ENCODE assay signal across 8 cellular contexts in genomic region chrX:107118322-107119147, GRCh38. TPM values are rescaled to one million over a fixed set of nuclear protein-coding genes. Genes with fewer than 3 reads are reported as not detected.
DNase-seq lines count a peak whose midpoint lies in the region; ATAC-seq and TF ChIP-seq lines count a peak whose summit lies in the region.

Gene RBM41, minus strand, starts transcription at chrX:107118822. Its CDS starts 49 bp downstream, at chrX:107118773.

- H3K27me3 Mint-ChIP-seq in activated CD4-positive, alpha-beta memory T cell treated with anti-CD3 and anti-CD28 coated beads, Interleukin-2, amount 10 ng/mL, durations not matched to agents 7 days and 5 days = no peaks in the 10 kb centered on the region

- 3% methylated on average over 35 of the region's 37 CpGs for WGBS in ectodermal cell, 2 experiments
- 3 to 29% methylated on average over 15 to 37 of the region's 37 CpGs for WGBS in lower leg skin, 2 donors

- intact Hi-C loops in lower leg skin (cut with DNase I; ENCODE audit: low total_unique reads) = no loop called here

- no peaks in the 10 kb centered on the region for H3K4me1 ChIP-seq in ectodermal cell (ENCODE audit: control insufficient read depth, insufficient read depth, low read length)

- peaks cover 8% of the 10 kb centered on the region for H3K36me3 ChIP-seq in ectodermal cell (ENCODE audit: control insufficient read depth, insufficient read depth, low read length)

- no peaks in the 10 kb centered on the region for H3K9me3 Mint-ChIP-seq in activated CD4-positive, alpha-beta memory T cell treated with anti-CD3 and anti-CD28 coated beads, Interleukin-2, amount 10 ng/mL, durations not matched to agents 7 days and 5 days

- peak; percentile 12 to 77 (median 64) for DNase-seq in C1 segment of cervical spinal cord (lab: John Stamatoyannopoulos, UW)
- peak; percentile 62 for DNase-seq in NCI-H748 treated with DMSO at 0.1 percent for 48 hours (lab: John Stamatoyannopoulos, UW)
- peak; percentile 80 for DNase-seq in activated CD4-positive, alpha-beta memory T cell treated with anti-CD3 and anti-CD28 coated beads, Interleukin-2, amount 10 ng/mL, durations not matched to agents 7 days and 5 days
- peak; percentile 71 to 91 for DNase-seq in lower leg skin (ENCODE audit: low spot score in 2 of 2)
- DNase-seq in stimulated activated CD4-positive, alpha-beta T cell treated with anti-CD3 and anti-CD28 coated beads, Interleukin-4, amount 100 ng/mL, for 4 hours = peak; percentile 51 to 73

- no peak for TF ChIP-seq CTCF in lower leg skin (IDR thresholded peaks at IDR 0.05)

- H3K4me1 Mint-ChIP-seq in activated CD4-positive, alpha-beta memory T cell treated with anti-CD3 and anti-CD28 coated beads, Interleukin-2, amount 10 ng/mL, durations not matched to agents 7 days and 5 days = peaks cover 35% of the 10 kb centered on the region

- peak within 1 kb of the TSS; percentile 54 for H3K4me3 ChIP-seq in ectodermal cell (ENCODE audit: insufficient read depth, low read depth, low read length)
- peak within 1 kb of the TSS; percentile 50 for H3K4me3 ChIP-seq in lower leg skin (ENCODE audit: low read depth, poor library complexity, severe bottlenecking)

- POLR2A ChIA-PET in activated CD4-positive, alpha-beta memory T cell treated with anti-CD3 and anti-CD28 coated beads, Interleukin-2, amount 10 ng/mL, durations not matched to agents 7 days and 5 days (lab: Charles Lee) = interaction anchor here (1.2 to 1.3 kb wide), 4 partner anchors 9 to 510 kb away, joined by 3 to 6 read pairs (median 5); partner anchors contain the start of gene PRPS1

- H3K36me3 Mint-ChIP-seq in activated CD4-positive, alpha-beta memory T cell treated with anti-CD3 and anti-CD28 coated beads, Interleukin-2, amount 10 ng/mL, durations not matched to agents 7 days and 5 days (ENCODE audit: low read depth) = peaks cover 38% of the 10 kb centered on the region

- H3K4me3 Mint-ChIP-seq in activated CD4-positive, alpha-beta memory T cell treated with anti-CD3 and anti-CD28 coated beads, Interleukin-2, amount 10 ng/mL, durations not matched to agents 7 days and 5 days = peak within 1 kb of the TSS; percentile 100

- no peaks in the 10 kb centered on the region for H3K27me3 ChIP-seq in ectodermal cell (ENCODE audit: control insufficient read depth, insufficient read depth, low read length, poor library complexity, severe bottlenecking)

- H3K27ac ChIP-seq in ectodermal cell (ENCODE audit: insufficient read depth, low read depth, low read length, poor library complexity, severe bottlenecking) = peak within 1 kb of the TSS; percentile 69

- H3K9me3 ChIP-seq in ectodermal cell (ENCODE audit: control insufficient read depth, low read length) = no peaks in the 10 kb centered on the region

- CTCF ChIA-PET in activated CD4-positive, alpha-beta memory T cell treated with anti-CD3 and anti-CD28 coated beads, Interleukin-2, amount 10 ng/mL, durations not matched to agents 7 days and 5 days (lab: Charles Lee) = no interaction called here

- H3K27ac Mint-ChIP-seq in activated CD4-positive, alpha-beta memory T cell treated with anti-CD3 and anti-CD28 coated beads, Interleukin-2, amount 10 ng/mL, durations not matched to agents 7 days and 5 days = peak within 1 kb of the TSS; percentile 94

- ATAC-seq in GM19438 (IDR thresholded peaks at IDR 0.05; ENCODE audit: low read depth, unreplicated experiment) (peak; percentile 100), HG03565 (IDR thresholded peaks at IDR 0.05; ENCODE audit: unreplicated experiment) (peak; percentile 99)

- no peak for TF ChIP-seq POLR2A in lower leg skin (IDR thresholded peaks at IDR 0.05)

RNA-seq across cellular contexts. Expression of gene RBM41, which starts in this region (rescaled TPM):
- 10 to 100 TPM; 15.7 to 20.2 TPM for total RNA-seq in activated CD4-positive, alpha-beta memory T cell treated with anti-CD3 and anti-CD28 coated beads, Interleukin-2, amount 10 ng/mL, durations not matched to agents 7 days and 5 days
- polyA plus RNA-seq in ectodermal cell (2013, experiment 1 of 4) = 18.3 TPM
- polyA plus RNA-seq in ectodermal cell (2013, experiment 2 of 4) = 19.1 TPM
- 14.4 TPM for polyA plus RNA-seq in ectodermal cell (2013, experiment 3 of 4)
- 13.5 TPM for polyA plus RNA-seq in ectodermal cell (2013, experiment 4 of 4)
- total RNA-seq in lower leg skin = 10 to 100 TPM; 10.5 to 23.5 (median 19.7) TPM

Comparison
In these comparisons a context has a peak if more than half of its experiments do, and no peak if none do; other contexts are left out.
1. Peak in every context shown above with its lines: DNase-seq, ATAC-seq, H3K4me3 ChIP-seq and H3K27ac ChIP-seq.